ENCODE assay signal across 20 cellular contexts in the genomic region with DNA sequence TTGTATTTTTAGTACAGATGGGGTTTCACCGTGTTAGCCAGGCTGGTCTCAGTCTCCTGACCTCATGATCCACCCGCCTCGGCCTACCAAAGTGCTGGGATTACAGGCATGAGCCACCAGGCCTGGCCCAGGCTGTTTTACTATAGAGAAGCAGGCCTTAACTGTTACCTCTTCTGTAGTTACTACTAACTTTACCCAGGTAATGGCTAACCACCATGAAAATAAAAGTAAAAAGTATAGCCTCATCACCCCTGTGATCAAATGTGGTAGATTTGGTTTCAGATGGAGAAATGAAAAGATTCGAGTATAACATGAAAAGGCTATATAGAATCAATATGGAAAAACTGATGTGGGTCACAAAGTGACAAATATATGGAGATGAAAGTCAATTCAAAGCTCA.
"Had no signal": no experiment of that assay in that cellular context is flagged by ENCODE, and none has a peak within 500 bp of the region (broad histone marks: within the 10 kb centered on the region; RNA-seq: fewer than 3 reads in every experiment).

No MANE protein-coding gene starts in this region.

- DNase-seq: dermis blood vessel endothelial cell; dorsolateral prefrontal cortex; effector CD4-positive, alpha-beta T cell; effector memory CD4-positive, alpha-beta T cell; foreskin keratinocyte; heart left ventricle; hypothalamus; immature natural killer cell; left cardiac atrium; left lung; left ventricle myocardium superior; lower lobe of right lung; mesenchymal stem cell had no signal

- H3K27ac Mint-ChIP-seq: immature natural killer cell, mesothelial cell of epicardium had no signal

- ATAC-seq: foreskin keratinocyte, gastroesophageal sphincter, heart left ventricle, left cardiac atrium, left lung, left ventricle myocardium superior, lower lobe of right lung had no signal

- H3K4me1 Mint-ChIP-seq: immature natural killer cell had no signal

- H3K36me3 Mint-ChIP-seq: immature natural killer cell, mesothelial cell of epicardium had no signal

- FAIRE-seq: colon, endothelial cell of umbilical vein, frontal cortex, islet of Langerhans, keratinocyte had no signal

- H3K9me3 Mint-ChIP-seq: immature natural killer cell, mesothelial cell of epicardium had no signal

- H3K4me3 Mint-ChIP-seq: immature natural killer cell, mesothelial cell of epicardium had no signal
